Comparison of ENCODE assay signal across 20 cellular contexts in the genomic region with DNA sequence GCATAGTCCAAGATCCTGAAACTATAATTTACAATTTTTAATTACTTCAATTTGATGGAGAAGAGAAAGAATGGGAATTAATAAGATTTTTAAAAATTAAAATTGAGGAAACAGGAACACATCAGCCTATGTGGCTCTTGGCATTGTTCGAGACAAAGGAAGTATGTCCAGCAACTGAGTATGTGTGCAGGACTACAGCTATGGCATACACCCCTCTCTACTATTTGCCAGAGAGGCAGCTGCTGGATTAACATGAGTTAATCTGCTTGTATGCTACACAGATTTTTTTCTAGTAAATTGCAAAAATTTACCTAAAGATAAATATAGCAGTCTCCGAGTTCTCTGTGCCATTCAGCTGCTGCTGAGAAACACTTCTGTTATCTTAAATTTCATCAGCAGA.
DNase-seq lines count a peak whose midpoint lies in the region; ATAC-seq and TF ChIP-seq lines count a peak whose summit lies in the region.
"Had no signal": no experiment of that assay in that cellular context is flagged by ENCODE, and none has a peak within 500 bp of the region (broad histone marks: within the 10 kb centered on the region; RNA-seq: fewer than 3 reads in every experiment).

No MANE protein-coding gene starts in this region.

- H2BK15ac ChIP-seq in H9 (ENCODE audit: low read depth, low read length), result no peak overlapping the region

- H3K27me3 Mint-ChIP-seq in H9 (ENCODE audit: low read depth), result no peaks in the 10 kb centered on the region
- H3K27me3 Mint-ChIP-seq in activated CD4-positive, alpha-beta memory T cell treated with anti-CD3 and anti-CD28 coated beads, Interleukin-2, amount 10 ng/mL, durations not matched to agents 7 days and 5 days, result no peaks in the 10 kb centered on the region
- H3K27me3 Mint-ChIP-seq: activated CD8-positive, alpha-beta T cell treated with anti-CD3 and anti-CD28 coated beads for 36 hours; activated naive CD8-positive, alpha-beta T cell treated with anti-CD3 and anti-CD28 coated beads, Interleukin-2, amount 50 U/mL, for 24 hours; B cell had no signal

- no peaks in the 10 kb centered on the region for H3K79me2 ChIP-seq in H9 (ENCODE audit: insufficient read depth, low read length)
- H3K79me2 ChIP-seq in hepatocyte, result peaks cover 25% of the 10 kb centered on the region
- H3K79me2 ChIP-seq in parathyroid adenoma, result peaks cover 3% of the 10 kb centered on the region

- H4K91ac ChIP-seq in H9 (ENCODE audit: insufficient read length, low read depth, low read length), result no peak overlapping the region

- H3K4me1 ChIP-seq in H9 (ENCODE audit: insufficient read depth, low read length) (peaks cover 15% of the 10 kb centered on the region; the same call in 1 of the 2 replicates), hepatocyte (ENCODE audit: insufficient read depth) (peaks cover 24% of the 10 kb centered on the region), parathyroid adenoma (peaks cover 34% of the 10 kb centered on the region), right lobe of liver (no peaks in the 10 kb centered on the region)

- H3K9me3 ChIP-seq in H9 (ENCODE audit: control insufficient read depth, low read depth, low read length) (no peaks in the 10 kb centered on the region), SK-N-MC (ENCODE audit: low read depth, low read length) (no peaks in the 10 kb centered on the region), hepatocyte (ENCODE audit: low read depth) (no peaks in the 10 kb centered on the region), parathyroid adenoma (ENCODE audit: control insufficient read depth, low read length) (no peaks in the 10 kb centered on the region), right lobe of liver (no peaks in the 10 kb centered on the region)
- H3K9me3 ChIP-seq: gastrocnemius medialis, testis had no signal

- no peaks in the 10 kb centered on the region for H3K9me2 ChIP-seq in hepatocyte (replicated peaks; ENCODE audit: insufficient read depth)

- no peak for TF ChIP-seq POLR2A in right lobe of liver (IDR thresholded peaks at IDR 0.05)

- no peak overlapping the region for H4K5ac ChIP-seq in H9 (ENCODE audit: insufficient read length, low read depth, low read length)

- no peak overlapping the region for H2BK120ac ChIP-seq in H9 (ENCODE audit: low read depth, low read length, poor library complexity, severe bottlenecking)

- ATAC-seq in right lobe of liver, result no peak
- ATAC-seq: activated CD8-positive, alpha-beta T cell treated with anti-CD3 and anti-CD28 coated beads for 36 hours; activated naive CD8-positive, alpha-beta T cell treated with anti-CD3 and anti-CD28 coated beads, Interleukin-2, amount 50 U/mL, for 24 hours; activated T-cell treated with anti-CD3 and anti-CD28 coated beads, Interleukin-2, amount 50 U/mL, for 72 hours had no signal

- H3K27ac ChIP-seq in H9 (ENCODE audit: insufficient read length, low read depth, low read length) (no peak overlapping the region), SK-N-MC (peak overlapping the region; percentile 96), hepatocyte (peak overlapping the region; percentile 40), parathyroid adenoma (peak overlapping the region; percentile 68), right lobe of liver (no peak overlapping the region)
- H3K27ac ChIP-seq: gastrocnemius medialis, testis had no signal

- no peak overlapping the region for H3K23ac ChIP-seq in H9 (ENCODE audit: insufficient read length, low read depth, low read length)

- H3T11ph ChIP-seq in H9 (ENCODE audit: low read length), result no peak overlapping the region

- no peak overlapping the region for H3K18ac ChIP-seq in H9 (ENCODE audit: insufficient read length, low read depth, low read length)

- H3K4me3 Mint-ChIP-seq in H9, result no peak overlapping the region
- no peak overlapping the region for H3K4me3 Mint-ChIP-seq in activated CD4-positive, alpha-beta memory T cell treated with anti-CD3 and anti-CD28 coated beads, Interleukin-2, amount 10 ng/mL, durations not matched to agents 7 days and 5 days
- H3K4me3 Mint-ChIP-seq: activated CD8-positive, alpha-beta T cell treated with anti-CD3 and anti-CD28 coated beads for 36 hours; activated naive CD8-positive, alpha-beta T cell treated with anti-CD3 and anti-CD28 coated beads, Interleukin-2, amount 50 U/mL, for 24 hours; activated T-cell treated with anti-CD3 and anti-CD28 coated beads, Interleukin-2, amount 50 U/mL, for 72 hours; B cell; neural crest cell had no signal

- H3K27ac Mint-ChIP-seq in H9, result peak overlapping the region in 2 of 3 experiments; percentile 97 to 98; a peak in 5 of 7 replicates
- H3K27ac Mint-ChIP-seq in activated CD4-positive, alpha-beta memory T cell treated with anti-CD3 and anti-CD28 coated beads, Interleukin-2, amount 10 ng/mL, durations not matched to agents 7 days and 5 days, result no peak overlapping the region
- H3K27ac Mint-ChIP-seq: activated CD8-positive, alpha-beta T cell treated with anti-CD3 and anti-CD28 coated beads for 36 hours; activated naive CD8-positive, alpha-beta T cell treated with anti-CD3 and anti-CD28 coated beads, Interleukin-2, amount 50 U/mL, for 24 hours; activated T-cell treated with anti-CD3 and anti-CD28 coated beads, Interleukin-2, amount 50 U/mL, for 72 hours; B cell had no signal

- H3K36me3 Mint-ChIP-seq in H9 (ENCODE audit: insufficient read depth in 1 of 3, low read depth in 3 of 3), result peaks cover 0 to 11% (median 3%) of the 10 kb centered on the region in 3 experiments; a peak in 4 of 7 replicates
- peaks cover 10% of the 10 kb centered on the region for H3K36me3 Mint-ChIP-seq in activated CD4-positive, alpha-beta memory T cell treated with anti-CD3 and anti-CD28 coated beads, Interleukin-2, amount 10 ng/mL, durations not matched to agents 7 days and 5 days (ENCODE audit: low read depth)

- intact Hi-C loops in right lobe of liver (cut with DNase I), result no loop called here

- H3K27me3 ChIP-seq in H9 (ENCODE audit: insufficient read depth, low read length), result peaks cover 2% of the 10 kb centered on the region; the same call in 1 of the 2 replicates
- H3K27me3 ChIP-seq in hepatocyte, result no peaks in the 10 kb centered on the region
- no peaks in the 10 kb centered on the region for H3K27me3 ChIP-seq in parathyroid adenoma (ENCODE audit: control insufficient read depth, insufficient read depth, low read length)
- H3K27me3 ChIP-seq in right lobe of liver, result no peaks in the 10 kb centered on the region
- H3K27me3 ChIP-seq: gastrocnemius medialis, testis had no signal

- H2BK12ac ChIP-seq in H9 (ENCODE audit: insufficient read length, low read depth, low read length), result no peak overlapping the region

- H3K4ac ChIP-seq in H9 (ENCODE audit: low read depth, low read length), result no peak overlapping the region

- POLR2A ChIA-PET in activated CD4-positive, alpha-beta memory T cell treated with anti-CD3 and anti-CD28 coated beads, Interleukin-2, amount 10 ng/mL, durations not matched to agents 7 days and 5 days (lab: Charles Lee), result no interaction called here

- DNase-seq in H9 (no peak), SK-N-MC (ENCODE audit: low read depth, low spot score) (no peak), hepatocyte (ENCODE audit: low spot score) (no peak), NCI-H748 treated with DMSO at 0.1 percent for 48 hours (lab: John Stamatoyannopoulos, UW) (no peak), right lobe of liver (no peak)
- no peak for DNase-seq in activated CD4-positive, alpha-beta memory T cell treated with anti-CD3 and anti-CD28 coated beads, Interleukin-2, amount 10 ng/mL, durations not matched to agents 7 days and 5 days
- no peak for DNase-seq in activated CD8-positive, alpha-beta memory T cell treated with anti-CD3 and anti-CD28 coated beads for 24 hours
- DNase-seq: activated CD8-positive, alpha-beta T cell treated with anti-CD3 and anti-CD28 coated beads for 36 hours; activated naive CD8-positive, alpha-beta T cell treated with anti-CD3 and anti-CD28 coated beads, Interleukin-2, amount 50 U/mL, for 24 hours; activated T-cell treated with anti-CD3 and anti-CD28 coated beads, Interleukin-2, amount 50 U/mL, for 72 hours; central memory CD4-positive, alpha-beta T cell; DMS 273 treated with DMSO at 0.1 percent for 48 hours; gastrocnemius medialis; MM.1S; NCI-H526 had no signal

- no peak overlapping the region for H2BK20ac ChIP-seq in H9 (ENCODE audit: low read depth, low read length, poor library complexity, severe bottlenecking)

- H2AFZ ChIP-seq in H9 (ENCODE audit: low read length) (no peak overlapping the region), hepatocyte (no peak overlapping the region), parathyroid adenoma (no peak overlapping the region)

- H4K20me1 ChIP-seq in H9 (ENCODE audit: control insufficient read depth, insufficient read depth, insufficient read length) (no peaks in the 10 kb centered on the region), hepatocyte (ENCODE audit: insufficient read depth, poor library complexity, severe bottlenecking) (no peaks in the 10 kb centered on the region)

- no peak overlapping the region for H3K56ac ChIP-seq in H9 (ENCODE audit: insufficient read length, low read depth, low read length)

- TF ChIP-seq CTCF in H9 (conservative IDR thresholded peaks at IDR 0.05) (no peak), hepatocyte (IDR thresholded peaks at IDR 0.05; ENCODE audit: poor library complexity) (no peak), parathyroid adenoma (IDR thresholded peaks at IDR 0.05) (no peak), right lobe of liver (IDR thresholded peaks at IDR 0.05) (no peak)

- H3K9ac ChIP-seq in H9 (ENCODE audit: extremely low read depth, insufficient read length, low read length) (no peak overlapping the region), SK-N-MC (ENCODE audit: insufficient read length) (peak overlapping the region; percentile 61), parathyroid adenoma (no peak overlapping the region)

- H3K36me3 ChIP-seq in SK-N-MC (ENCODE audit: insufficient read depth, low read length) (peaks cover 17% of the 10 kb centered on the region), hepatocyte (replicated peaks; ENCODE audit: insufficient read depth, low read depth) (no peaks in the 10 kb centered on the region), parathyroid adenoma (ENCODE audit: control insufficient read depth, insufficient read depth, low read length) (no peaks in the 10 kb centered on the region), right lobe of liver (no peaks in the 10 kb centered on the region)
- H3K36me3 ChIP-seq: gastrocnemius medialis had no signal

- H2BK5ac ChIP-seq in H9 (ENCODE audit: insufficient read length, low read length), result no peak overlapping the region

- no peak overlapping the region for H2AK5ac ChIP-seq in H9 (ENCODE audit: insufficient read length, low read length)

- H3K9me3 Mint-ChIP-seq in H9, result no peaks in the 10 kb centered on the region
- no peaks in the 10 kb centered on the region for H3K9me3 Mint-ChIP-seq in activated CD4-positive, alpha-beta memory T cell treated with anti-CD3 and anti-CD28 coated beads, Interleukin-2, amount 10 ng/mL, durations not matched to agents 7 days and 5 days
- H3K9me3 Mint-ChIP-seq: activated CD8-positive, alpha-beta T cell treated with anti-CD3 and anti-CD28 coated beads for 36 hours; activated naive CD8-positive, alpha-beta T cell treated with anti-CD3 and anti-CD28 coated beads, Interleukin-2, amount 50 U/mL, for 24 hours; activated T-cell treated with anti-CD3 and anti-CD28 coated beads, Interleukin-2, amount 50 U/mL, for 72 hours; neural crest cell had no signal

- H3K4me3 ChIP-seq in SK-N-MC (peak overlapping the region; percentile 71), hepatocyte (no peak overlapping the region), parathyroid adenoma (ENCODE audit: low read depth, low read length) (no peak overlapping the region), right lobe of liver (no peak overlapping the region)
- H3K4me3 ChIP-seq: gastrocnemius medialis, lung, testis had no signal

- no peaks in the 10 kb centered on the region for H3K23me2 ChIP-seq in H9 (ENCODE audit: insufficient read length, low read depth, low read length, poor library complexity, severe bottlenecking)

- CTCF ChIA-PET in activated CD4-positive, alpha-beta memory T cell treated with anti-CD3 and anti-CD28 coated beads, Interleukin-2, amount 10 ng/mL, durations not matched to agents 7 days and 5 days (lab: Charles Lee), result interaction anchor here (1.1 kb wide), 1 partner anchor 44 kb away, joined by 3 read pairs; no protein-coding TSS in a partner anchor

- H4K8ac ChIP-seq in H9 (replicated peaks; ENCODE audit: insufficient read length, low read depth, low read length), result no peak overlapping the region

- no CpG with 5 or more reads among the region's 2 CpGs for WGBS in H9 (ENCODE audit: extremely low coverage, insufficient read length, low lambda C conversion rate)
- 57% methylated on average over 2 of the region's 2 CpGs for WGBS in hepatocyte (ENCODE audit: low lambda C conversion rate, missing lambda C conversion rate)
- WGBS in right lobe of liver (ENCODE audit: insufficient coverage, low coverage, low lambda C conversion rate, missing lambda C conversion rate), result 76% methylated on average over 2 of the region's 2 CpGs

- H3K14ac ChIP-seq in H9 (ENCODE audit: insufficient read depth, low read length), result no peak overlapping the region

- no peaks in the 10 kb centered on the region for H3K79me1 ChIP-seq in H9 (ENCODE audit: insufficient read depth, low read depth, low read length, poor library complexity, severe bottlenecking)

- peaks cover 70 to 82% of the 10 kb centered on the region in 2 experiments for H3K4me1 Mint-ChIP-seq in H9
- H3K4me1 Mint-ChIP-seq in activated CD4-positive, alpha-beta memory T cell treated with anti-CD3 and anti-CD28 coated beads, Interleukin-2, amount 10 ng/mL, durations not matched to agents 7 days and 5 days, result no peaks in the 10 kb centered on the region

- H3K4me2 ChIP-seq in H9 (ENCODE audit: insufficient read depth, insufficient read length, low read length), result no peak overlapping the region
- H3K4me2 ChIP-seq in hepatocyte, result peak overlapping the region; percentile 55
- H3K4me2 ChIP-seq in parathyroid adenoma (ENCODE audit: low read length), result no peak overlapping the region

Comparison
In these comparisons a context has a peak if more than half of its experiments do, and no peak if none do; other contexts are left out.
1. H3K27ac ChIP-seq: peak in SK-N-MC (single experiment), hepatocyte (single experiment) and parathyroid adenoma (single experiment); none in H9 (single experiment) and right lobe of liver (0 of 3).